ENCODE assay signal across 26 cellular contexts in genomic region chr15:56425976-56426375, GRCh38. TPM values are rescaled to one million over a fixed set of nuclear protein-coding genes. Genes with fewer than 3 reads are reported as not detected.
"Had no signal": no experiment of that assay in that cellular context is flagged by ENCODE, and none has a peak within 500 bp of the region (broad histone marks: within the 10 kb centered on the region; RNA-seq: fewer than 3 reads in every experiment).

No MANE protein-coding gene starts in this region.

- H3K27ac ChIP-seq: adrenal gland, breast epithelium, coronary artery, dorsolateral prefrontal cortex had no signal

- H3K4me1 ChIP-seq: adrenal gland, breast epithelium had no signal

- ATAC-seq: activated CD4-positive, alpha-beta T cell treated with anti-CD3 and anti-CD28 coated beads for 36 hours; activated CD8-positive, alpha-beta memory T cell treated with anti-CD3 and anti-CD28 coated beads, Interleukin-2, amount 10 ng/mL, durations not matched to agents 7 days and 5 days; activated CD8-positive, alpha-beta T cell treated with anti-CD3 and anti-CD28 coated beads, Interleukin-2, amount 10 ng/mL, durations not matched to agents 7 days and 5 days; esophagus mucosa had no signal

- H3K9me3 ChIP-seq: adrenal gland, breast epithelium had no signal

- H3K4me3 ChIP-seq: adrenal gland, breast epithelium, coronary artery, dorsolateral prefrontal cortex had no signal

- H3K36me3 ChIP-seq: adrenal gland, breast epithelium had no signal

- FAIRE-seq: frontal cortex had no signal

- H3K27me3 ChIP-seq: adrenal gland, breast epithelium, dorsolateral prefrontal cortex had no signal

- DNase-seq: activated CD4-positive, alpha-beta memory T cell treated with anti-CD3 and anti-CD28 coated beads for 36 hours; activated CD4-positive, alpha-beta T cell treated with anti-CD3 and anti-CD28 coated beads for 36 hours; activated CD4-positive, alpha-beta T cell treated with anti-CD3 and anti-CD28 coated beads, Interleukin-2, amount 10 ng/mL, durations not matched to agents 24 days and 14 days; activated CD4-positive, CD25-positive, alpha-beta regulatory T cell; activated CD4-positive, CD25-positive, alpha-beta regulatory T cell treated with anti-CD3 and anti-CD28 coated beads, Interleukin-2, amount 50 U/mL, for 72 hours; activated CD8-positive, alpha-beta memory T cell treated with anti-CD3 and anti-CD28 coated beads, Interleukin-2, amount 10 ng/mL, durations not matched to agents 7 days and 5 days; activated CD8-positive, alpha-beta memory T cell treated with anti-CD3 and anti-CD28 coated beads, Interleukin-2, amount 50 U/mL, for 4 hours; activated CD8-positive, alpha-beta T cell treated with anti-CD3 and anti-CD28 coated beads, Interleukin-2, amount 10 ng/mL, durations not matched to agents 7 days and 5 days; activated effector memory CD4-positive, alpha-beta T cell treated with anti-CD3 and anti-CD28 coated beads, Interleukin-2, amount 50 U/mL, for 16 hours; activated naive CD4-positive, alpha-beta T cell; activated naive CD4-positive, alpha-beta T cell treated with anti-CD3 and anti-CD28 coated beads, Interleukin-2, amount 50 U/mL, for 16 hours; activated T-cell treated with anti-CD3 and anti-CD28 coated beads, Interleukin-2, amount 50 U/mL, for 1 hour; activated T-cell treated with anti-CD3 and anti-CD28 coated beads, Interleukin-2, amount 50 U/mL, for 48 hours; adrenal gland; amygdala; aorta; dorsolateral prefrontal cortex; effector memory CD4-positive, alpha-beta T cell; endodermal cell; head of caudate nucleus; T-helper 2 cell had no signal

RNA-seq across cellular contexts. Expression of gene MNS1, which starts 39.0 kb away (rescaled TPM):
- total RNA-seq: T-helper 1 cell treated with Interleukin-12 subunit alpha and Interleukin-12 subunit beta and Interleukin-4 antibody, amounts not matched to agents 30 ng/mL and 1 ng/mL, for 36 hours had no signal
